ENCODE assay signal across 30 cellular contexts in the genomic region with DNA sequence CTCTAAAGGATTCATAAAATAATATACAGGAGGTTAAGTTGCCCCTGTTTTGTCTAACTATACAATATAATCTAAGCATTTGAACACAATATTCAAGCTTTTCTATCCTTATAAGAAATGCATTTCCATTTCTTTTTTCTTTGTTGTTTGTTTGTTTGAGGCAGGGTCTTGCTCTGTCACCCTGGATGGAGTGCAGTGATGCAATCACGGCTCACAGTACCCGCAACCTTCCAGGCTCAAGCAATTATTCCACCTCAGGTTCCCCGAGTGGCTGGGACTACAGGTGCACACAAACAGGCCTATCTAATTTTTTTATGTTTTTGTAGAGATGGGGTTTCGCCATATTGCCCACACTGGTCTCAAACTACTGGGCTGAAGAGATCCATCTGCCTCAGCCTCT.
"Had no signal": no experiment of that assay in that cellular context is flagged by ENCODE, and none has a peak within 500 bp of the region (broad histone marks: within the 10 kb centered on the region; RNA-seq: fewer than 3 reads in every experiment).

No MANE protein-coding gene starts in this region.

- H3K4me3 Mint-ChIP-seq: activated B cell treated with CpG ODN at 0.5 μM for 24 hours; activated CD4-positive, alpha-beta memory T cell treated with anti-CD3 and anti-CD28 coated beads, Interleukin-2, amount 10 ng/mL, durations not matched to agents 7 days and 5 days; activated CD4-positive, alpha-beta T cell treated with anti-CD3 and anti-CD28 coated beads for 36 hours; activated CD4-positive, alpha-beta T cell treated with anti-CD3 and anti-CD28 coated beads, Interleukin-2, amount 10 ng/mL, durations not matched to agents 24 days and 14 days; activated naive CD8-positive, alpha-beta T cell; activated T-cell treated with anti-CD3 and anti-CD28 coated beads, Interleukin-2, amount 50 U/mL, for 24 hours; activated T-cell treated with anti-CD3 and anti-CD28 coated beads, Interleukin-2, amount 50 U/mL, for 72 hours; T-helper 17 cell; T-helper 2 cell treated with Interferon-gamma antibody and Interleukin-4, amounts not matched to agents 5 μg/mL and 100 μg/mL, for 36 hours had no signal

- H3K9me3 Mint-ChIP-seq: activated CD4-positive, alpha-beta memory T cell treated with anti-CD3 and anti-CD28 coated beads, Interleukin-2, amount 10 ng/mL, durations not matched to agents 7 days and 5 days; activated CD4-positive, alpha-beta T cell treated with anti-CD3 and anti-CD28 coated beads, Interleukin-2, amount 10 ng/mL, durations not matched to agents 24 days and 14 days had no signal

- H3K4me1 Mint-ChIP-seq: activated B cell treated with CpG ODN at 0.5 μM for 24 hours; activated CD4-positive, alpha-beta memory T cell treated with anti-CD3 and anti-CD28 coated beads, Interleukin-2, amount 10 ng/mL, durations not matched to agents 7 days and 5 days; activated CD4-positive, alpha-beta T cell treated with anti-CD3 and anti-CD28 coated beads for 36 hours; activated CD4-positive, alpha-beta T cell treated with anti-CD3 and anti-CD28 coated beads, Interleukin-2, amount 10 ng/mL, durations not matched to agents 24 days and 14 days; T-helper 17 cell had no signal

- H3K27me3 Mint-ChIP-seq: activated B cell treated with CpG ODN at 0.5 μM for 24 hours; activated CD4-positive, alpha-beta memory T cell treated with anti-CD3 and anti-CD28 coated beads, Interleukin-2, amount 10 ng/mL, durations not matched to agents 7 days and 5 days; activated CD4-positive, alpha-beta T cell treated with anti-CD3 and anti-CD28 coated beads for 36 hours; activated CD4-positive, alpha-beta T cell treated with anti-CD3 and anti-CD28 coated beads, Interleukin-2, amount 10 ng/mL, durations not matched to agents 24 days and 14 days; activated naive CD8-positive, alpha-beta T cell; activated T-cell treated with anti-CD3 and anti-CD28 coated beads, Interleukin-2, amount 50 U/mL, for 24 hours; T-helper 17 cell had no signal

- ATAC-seq: activated CD4-positive, alpha-beta T cell treated with anti-CD3 and anti-CD28 coated beads for 36 hours; activated CD4-positive, CD25-positive, alpha-beta regulatory T cell treated with anti-CD3 and anti-CD28 coated beads, Interleukin-2, amount 50 U/mL, for 24 hours; activated T-cell treated with anti-CD3 and anti-CD28 coated beads, Interleukin-2, amount 50 U/mL, for 72 hours; body of pancreas; gastroesophageal sphincter; heart right ventricle; T-helper 17 cell had no signal

- H3K27me3 ChIP-seq: body of pancreas, colonic mucosa, esophagus squamous epithelium, gastroesophageal sphincter, heart right ventricle had no signal

- H3K27ac Mint-ChIP-seq: activated B cell treated with CpG ODN at 0.5 μM for 24 hours; activated CD4-positive, alpha-beta memory T cell treated with anti-CD3 and anti-CD28 coated beads, Interleukin-2, amount 10 ng/mL, durations not matched to agents 7 days and 5 days; activated CD4-positive, alpha-beta T cell treated with anti-CD3 and anti-CD28 coated beads for 36 hours; activated CD4-positive, alpha-beta T cell treated with anti-CD3 and anti-CD28 coated beads, Interleukin-2, amount 10 ng/mL, durations not matched to agents 24 days and 14 days; activated naive CD8-positive, alpha-beta T cell; activated T-cell treated with anti-CD3 and anti-CD28 coated beads, Interleukin-2, amount 50 U/mL, for 24 hours; activated T-cell treated with anti-CD3 and anti-CD28 coated beads, Interleukin-2, amount 50 U/mL, for 72 hours; T-helper 17 cell; T-helper 2 cell treated with Interferon-gamma antibody and Interleukin-4, amounts not matched to agents 5 μg/mL and 100 μg/mL, for 36 hours had no signal

- H3K4me1 ChIP-seq: body of pancreas, colonic mucosa, esophagus squamous epithelium, heart right ventricle had no signal

- H3K4me3 ChIP-seq: body of pancreas, colonic mucosa, esophagus squamous epithelium, gastroesophageal sphincter, heart right ventricle had no signal

- DNase-seq: activated B cell treated with CpG ODN at 0.5 μM for 24 hours; activated CD4-positive, alpha-beta memory T cell treated with anti-CD3 and anti-CD28 coated beads, Interleukin-2, amount 10 ng/mL, durations not matched to agents 7 days and 5 days; activated CD4-positive, alpha-beta T cell treated with anti-CD3 and anti-CD28 coated beads for 36 hours; activated CD4-positive, alpha-beta T cell treated with anti-CD3 and anti-CD28 coated beads, Interleukin-2, amount 10 ng/mL, durations not matched to agents 24 days and 14 days; activated CD8-positive, alpha-beta memory T cell treated with anti-CD3 and anti-CD28 coated beads, Interleukin-2, amount 50 U/mL, for 48 hours; activated gamma-delta T cell; activated naive CD4-positive, alpha-beta T cell treated with anti-CD3 and anti-CD28 coated beads, Interleukin-2, amount 50 U/mL, for 16 hours; activated naive CD4-positive, alpha-beta T cell treated with Interleukin-2 at 50 U/mL for 16 hours; activated T-cell treated with anti-CD3 and anti-CD28 coated beads for 4 hours; activated T-cell treated with anti-CD3 and anti-CD28 coated beads, Interleukin-2, amount 50 U/mL, for 24 hours; activated T-cell treated with anti-CD3 and anti-CD28 coated beads, Interleukin-2, amount 50 U/mL, for 72 hours; amniotic stem cell; aorta; body of pancreas; central memory CD4-positive, alpha-beta T cell; cerebellar nuclear complex; colonic mucosa; effector CD8-positive, alpha-beta T cell; esophagus squamous epithelium; foreskin melanocyte; heart right ventricle; T-helper 1 cell; T-helper 17 cell; T1000; WERI-Rb-1 had no signal

- H3K27ac ChIP-seq: body of pancreas, colonic mucosa, epithelial cell of prostate, esophagus squamous epithelium, gastroesophageal sphincter, heart right ventricle, WERI-Rb-1 had no signal

- H3K36me3 ChIP-seq: colonic mucosa, esophagus squamous epithelium, gastroesophageal sphincter, heart right ventricle, WERI-Rb-1 had no signal

- H3K36me3 Mint-ChIP-seq: activated naive CD8-positive, alpha-beta T cell had no signal

- H3K9me3 ChIP-seq: body of pancreas, colonic mucosa, esophagus squamous epithelium, gastroesophageal sphincter had no signal
